9 cellular contexts compared by ENCODE assay signal in genomic region chr2:160241251-160242137, GRCh38. TPM values are rescaled to one million over a fixed set of nuclear protein-coding genes. Genes with fewer than 3 reads are reported as not detected.
DNase-seq lines count a peak whose midpoint lies in the region; ATAC-seq and TF ChIP-seq lines count a peak whose summit lies in the region.
"Had no signal": no experiment of that assay in that cellular context is flagged by ENCODE, and none has a peak within 500 bp of the region (broad histone marks: within the 10 kb centered on the region; RNA-seq: fewer than 3 reads in every experiment).

No MANE protein-coding gene starts in this region.

- H3K4me2 ChIP-seq in trophoblast cell (ENCODE audit: low read length) = no peak overlapping the region

- no CpG with 5 or more reads among the region's 4 CpGs for WGBS in trophoblast cell (ENCODE audit: extremely low coverage, insufficient coverage, insufficient read length)

- H3K23ac ChIP-seq in trophoblast cell (ENCODE audit: low read length) = no peak overlapping the region

- no peak overlapping the region for H3K27ac Mint-ChIP-seq in activated CD4-positive, alpha-beta T cell treated with anti-CD3 and anti-CD28 coated beads, Interleukin-2, amount 10 ng/mL, durations not matched to agents 7 days and 5 days

- no peak overlapping the region for H4K12ac ChIP-seq in trophoblast cell (ENCODE audit: low read depth, low read length)

- H2AK5ac ChIP-seq in trophoblast cell (ENCODE audit: low read length) = peak overlapping the region; percentile 89

- CTCF ChIA-PET in activated CD4-positive, alpha-beta T cell treated with anti-CD3 and anti-CD28 coated beads, Interleukin-2, amount 10 ng/mL, durations not matched to agents 7 days and 5 days (lab: Charles Lee) = interaction anchor here (1.3 to 1.5 kb wide), 2 partner anchors 10 to 29 kb away, joined by 3 to 5 read pairs; no protein-coding TSS in a partner anchor

- peaks cover 65% of the 10 kb centered on the region for H3K79me1 ChIP-seq in trophoblast cell (ENCODE audit: low read length)

- H3K36me3 ChIP-seq in trophoblast cell (ENCODE audit: control insufficient read depth in 1 of 2, insufficient read depth in 2 of 2, low read length in 2 of 2) = no peaks in the 10 kb centered on the region

- H3K4me1 ChIP-seq in trophoblast cell (ENCODE audit: control insufficient read depth in 1 of 2, insufficient read depth in 2 of 2, low read length in 2 of 2) = peaks cover 28 to 37% of the 10 kb centered on the region in 2 experiments

- H3K9me3 Mint-ChIP-seq in activated CD4-positive, alpha-beta T cell treated with anti-CD3 and anti-CD28 coated beads, Interleukin-2, amount 10 ng/mL, durations not matched to agents 7 days and 5 days = no peaks in the 10 kb centered on the region

- H3K4me3 ChIP-seq in fibroblast of mammary gland (ENCODE audit: control insufficient read depth, low read depth, low read length) (no peak overlapping the region), trophoblast cell (ENCODE audit: low read depth, low read length) (no peak overlapping the region)

- H3K27me3 Mint-ChIP-seq in activated CD4-positive, alpha-beta T cell treated with anti-CD3 and anti-CD28 coated beads, Interleukin-2, amount 10 ng/mL, durations not matched to agents 7 days and 5 days = peaks cover 2% of the 10 kb centered on the region

- H3K14ac ChIP-seq in trophoblast cell (ENCODE audit: low read length) = peak overlapping the region; percentile 62

- H3K4me3 Mint-ChIP-seq in activated CD4-positive, alpha-beta T cell treated with anti-CD3 and anti-CD28 coated beads, Interleukin-2, amount 10 ng/mL, durations not matched to agents 7 days and 5 days = no peak overlapping the region

- H3K9me3 ChIP-seq in trophoblast cell (ENCODE audit: insufficient read depth, low read depth, low read length) = no peaks in the 10 kb centered on the region

- peaks cover 9% of the 10 kb centered on the region for H3K79me2 ChIP-seq in trophoblast cell (ENCODE audit: control insufficient read depth, insufficient read depth, low read length, poor library complexity)

- peak overlapping the region; percentile 25 for H3K18ac ChIP-seq in trophoblast cell (ENCODE audit: low read length)

- H2AFZ ChIP-seq in trophoblast cell (ENCODE audit: insufficient read depth, low read length, poor library complexity) = no peak overlapping the region

- H2BK120ac ChIP-seq in trophoblast cell (ENCODE audit: insufficient read depth, low read length, poor library complexity) = peak overlapping the region; percentile 85

- POLR2A ChIA-PET in activated CD4-positive, alpha-beta T cell treated with anti-CD3 and anti-CD28 coated beads, Interleukin-2, amount 10 ng/mL, durations not matched to agents 7 days and 5 days (lab: Charles Lee) = no interaction called here

- no peak overlapping the region for H3K9ac ChIP-seq in trophoblast cell (ENCODE audit: low read length)

- H2BK5ac ChIP-seq in trophoblast cell (ENCODE audit: low read depth, low read length, poor library complexity) = peak overlapping the region; percentile 96

- peak overlapping the region; percentile 93 for H2BK12ac ChIP-seq in trophoblast cell (ENCODE audit: low read length)

- no peaks in the 10 kb centered on the region for H3K36me3 Mint-ChIP-seq in activated CD4-positive, alpha-beta T cell treated with anti-CD3 and anti-CD28 coated beads, Interleukin-2, amount 10 ng/mL, durations not matched to agents 7 days and 5 days (ENCODE audit: low read depth)

- H4K91ac ChIP-seq in trophoblast cell (ENCODE audit: low read depth, low read length) = peak overlapping the region; percentile 90

- peak overlapping the region; percentile 38 for H4K8ac ChIP-seq in trophoblast cell (ENCODE audit: low read depth, low read length)

- no peak for TF ChIP-seq CTCF in fibroblast of mammary gland (conservative IDR thresholded peaks at IDR 0.05; ENCODE audit: control insufficient read depth, insufficient read depth, low read depth, low read length)

- no peak for ATAC-seq in HG03571 (IDR thresholded peaks at IDR 0.05; ENCODE audit: unreplicated experiment)

- peak overlapping the region; percentile 95 for H3K27ac ChIP-seq in trophoblast cell (ENCODE audit: low read depth, low read length)

- no peaks in the 10 kb centered on the region for H3K4me1 Mint-ChIP-seq in activated CD4-positive, alpha-beta T cell treated with anti-CD3 and anti-CD28 coated beads, Interleukin-2, amount 10 ng/mL, durations not matched to agents 7 days and 5 days

- DNase-seq in DMS53 treated with DMSO at 0.1 percent for 48 hours (lab: John Stamatoyannopoulos, UW; ENCODE audit: unreplicated experiment) (peak; percentile 78), fibroblast of mammary gland (ENCODE audit: low read depth) (peak; percentile 83), trophoblast cell (peak; percentile 78), SW480 (ENCODE audit: low spot score) (no peak)
- DNase-seq in activated naive CD4-positive, alpha-beta T cell (lab: John Stamatoyannopoulos, UW) = no peak
- no peak for DNase-seq in activated CD4-positive, alpha-beta T cell treated with anti-CD3 and anti-CD28 coated beads, Interleukin-2, amount 10 ng/mL, durations not matched to agents 7 days and 5 days

- peak overlapping the region; percentile 68 for H3K4ac ChIP-seq in trophoblast cell (ENCODE audit: low read depth, low read length)

- H3K27me3 ChIP-seq in trophoblast cell (ENCODE audit: insufficient read depth, low read length) = no peaks in the 10 kb centered on the region

TF ChIP-seq in PFSK-1, 5 proteins besides CTCF, POLR2A, EP300 and RAD21:
- peak; percentile 62; the same call in 1 of the 2 replicates for TF ChIP-seq TAF1 (IDR thresholded peaks at IDR 0.05; ENCODE audit: borderline replicate concordance, insufficient read depth, low read length)
- peak; percentile 51; the same call in 1 of the 2 replicates for TF ChIP-seq POLR2AphosphoS5 (IDR thresholded peaks at IDR 0.05; ENCODE audit: low read depth, low read length)
- TF ChIP-seq REST (IDR thresholded peaks at IDR 0.05; ENCODE audit: insufficient read depth in 1 of 2, low read depth in 2 of 2, low read length in 2 of 2) = peak in 1 of 2 experiments; percentile 11; a peak in 1 of 4 replicates
- no peak for TF ChIP-seq FOXP2 (optimal IDR thresholded peaks at IDR 0.05; ENCODE audit: borderline replicate concordance, extremely low read depth, extremely low read length, insufficient read depth)
- no peak for TF ChIP-seq SIN3A (IDR thresholded peaks at IDR 0.05; ENCODE audit: borderline replicate concordance, insufficient read depth, low read length)

RNA-seq across cellular contexts. Expression of gene ITGB6, which starts 41.4 kb away (rescaled TPM):
- polyA plus RNA-seq in PFSK-1 (2012; ENCODE audit: insufficient read length, low read depth) = not detected
- 100 and 101 TPM in 2 replicates for polyA plus RNA-seq in trophoblast cell (2013)
- not detected for total RNA-seq in activated CD4-positive, alpha-beta T cell treated with anti-CD3 and anti-CD28 coated beads, Interleukin-2, amount 10 ng/mL, durations not matched to agents 7 days and 5 days
- total RNA-seq: temporal lobe had no signal

Comparison
In these comparisons a context has a peak if more than half of its experiments do, and no peak if none do; other contexts are left out.
1. DNase-seq: peak in DMS53 treated with DMSO at 0.1 percent for 48 hours (single experiment), fibroblast of mammary gland (single experiment) and trophoblast cell (2 of 2); none in activated naive CD4-positive, alpha-beta T cell (0 of 4), SW480 (single experiment) and activated CD4-positive, alpha-beta T cell treated with anti-CD3 and anti-CD28 coated beads, Interleukin-2, amount 10 ng/mL, durations not matched to agents 7 days and 5 days (single experiment).